Comparison of ENCODE assay signal across 8 cellular contexts in genomic region chr10:38093816-38094157, GRCh38. TPM values are rescaled to one million over a fixed set of nuclear protein-coding genes. Genes with fewer than 3 reads are reported as not detected.
DNase-seq lines count a peak whose midpoint lies in the region; ATAC-seq and TF ChIP-seq lines count a peak whose summit lies in the region.

No MANE protein-coding gene starts in this region.

- H3K9ac ChIP-seq in skeletal muscle tissue (ENCODE audit: low read depth in 1 of 3, low read length in 3 of 3), result peak overlapping the region; percentile 48 to 92 (median 52)

- peaks cover 34% of the 10 kb centered on the region for H3K36me3 Mint-ChIP-seq in T-cell

- in situ Hi-C loops in G401 (cut with HindIII; ENCODE audit: low sequenced_read_pairs), result no loop called here

- H3K27me3 ChIP-seq in heart left ventricle (no peaks in the 10 kb centered on the region), skeletal muscle tissue (ENCODE audit: control insufficient read depth in 3 of 3, insufficient read depth in 3 of 3, low read length in 3 of 3) (no peaks in the 10 kb centered on the region)

- 10 to 13% (median 11%) methylated on average over 16 of the region's 16 CpGs for WGBS in heart left ventricle, 4 donors

- no peak for TF ChIP-seq POLR2A in heart left ventricle (IDR thresholded peaks at IDR 0.05)

- peak in 1 of 34 experiments; percentile 1 for DNase-seq in T-cell
- DNase-seq in heart left ventricle, result peak in 1 of 5 donors; percentile 8
- no peak for DNase-seq in COR-L47 (lab: John Stamatoyannopoulos, UW)
- no peak for DNase-seq in A172 (ENCODE audit: low spot score)
- DNase-seq in G401 (ENCODE audit: low spot score), result no peak

- ATAC-seq in GM18907 (IDR thresholded peaks at IDR 0.05; ENCODE audit: unreplicated experiment) (peak; percentile 29), HG02870 (IDR thresholded peaks at IDR 0.05; ENCODE audit: unreplicated experiment) (peak; percentile 17), T-cell (replicated peaks in 1 of 4) (peak; percentile 2 to 10 (median 6)), heart left ventricle (peak; percentile 3 to 48 (median 18))

- peaks cover 0 to 33% (median 31%) of the 10 kb centered on the region in 9 donors for H3K36me3 ChIP-seq in heart left ventricle
- peaks cover 14 to 29% (median 21%) of the 10 kb centered on the region in 3 donors for H3K36me3 ChIP-seq in skeletal muscle tissue (ENCODE audit: control insufficient read depth in 3 of 3, insufficient read depth in 3 of 3, low read length in 3 of 3)

- H3K27ac Mint-ChIP-seq in T-cell, result peak overlapping the region; percentile 84 to 94

- H3K4me3 ChIP-seq in heart left ventricle (peak overlapping the region; percentile 43 to 97 (median 86)), skeletal muscle tissue (ENCODE audit: low read length in 3 of 3) (peak overlapping the region; percentile 92 to 96 (median 96))

- peaks cover 0 to 6% (median 5%) of the 10 kb centered on the region in 3 donors for H3K9me3 Mint-ChIP-seq in T-cell

- CTCF ChIA-PET in T-cell (lab: Charles Lee), result interaction anchor here in 1 of 2 donors (2.2 kb wide), 1 partner anchor 117 kb away, joined by 10 read pairs; the partner anchor contains the start of gene ZNF25

- intact Hi-C loops in heart left ventricle (cut with DNase I), result loop anchor here in 8 of 10 donors (1.0 to 10.0 kb wide), 9 partner anchors 79 to 239 kb away; partner anchors contain the start of genes ZNF25 (in 8 of the 8), ZNF248 (in 6 of the 8) and ZNF33A (in 5 of the 8)

- peaks cover 0 to 14% (median 8%) of the 10 kb centered on the region in 12 donors for H3K4me1 ChIP-seq in heart left ventricle
- peaks cover 11 to 18% (median 12%) of the 10 kb centered on the region in 3 donors for H3K4me1 ChIP-seq in skeletal muscle tissue (ENCODE audit: control insufficient read depth in 3 of 3, insufficient read depth in 3 of 3, low read length in 3 of 3)

- H3K9me3 ChIP-seq in heart left ventricle, result peaks cover 0 to 15% (median 0%) of the 10 kb centered on the region in 12 donors
- H3K9me3 ChIP-seq in skeletal muscle tissue (ENCODE audit: control insufficient read depth in 3 of 3, low read length in 3 of 3), result no peaks in the 10 kb centered on the region

- no peaks in the 10 kb centered on the region for H3K27me3 Mint-ChIP-seq in T-cell

- H3K4me3 Mint-ChIP-seq in T-cell, result peak overlapping the region; percentile 83 to 92 (median 90)

- POLR2A ChIA-PET in T-cell (lab: Charles Lee), result interaction anchor here (0.6 to 3.0 kb wide), 2 partner anchors 83 to 117 kb away, joined by 3 to 9 read pairs; partner anchors contain the start of gene ZNF33A (in 1 of the 2)

- peaks cover 34 to 38% (median 35%) of the 10 kb centered on the region in 3 donors for H3K4me1 Mint-ChIP-seq in T-cell

- TF ChIP-seq CTCF in heart left ventricle (IDR thresholded peaks at IDR 0.05), result no peak

- H3K27ac ChIP-seq in heart left ventricle (peak overlapping the region in 9 of 12 donors; percentile 64 to 91 (median 85)), skeletal muscle tissue (ENCODE audit: low read depth, low read length) (no peak overlapping the region)

RNA-seq across cellular contexts. Expression of gene ZNF37A, which starts 0.3 kb away (rescaled TPM):
- 10 to 100 TPM; 15.9 to 23.8 (median 22.6) TPM for total RNA-seq in T-cell
- 10 to 100 TPM in 1 of 9 donors, 1 to 10 TPM in 8; 5.6 to 10.0 (median 7.8) TPM for total RNA-seq in heart left ventricle
- polyA plus RNA-seq in heart left ventricle, result 1 to 10 TPM; 5.5 to 6.6 TPM
- total RNA-seq in skeletal muscle tissue, result 5.7 TPM
- 11.1 and 19.3 TPM in 2 replicates for total RNA-seq in A172 (2014; rRNA removed; shearing (Covaris generic))
- 12.1 and 17.0 TPM in 2 replicates for total RNA-seq in G401 (2014; rRNA removed; shearing (Covaris generic))
